ENCODE assay signal across 1 cellular context in genomic region chr9:134601764-134602163, GRCh38.
TF ChIP-seq lines count a peak whose summit lies in the region.

No MANE protein-coding gene starts in this region.

TF ChIP-seq in A549, 52 proteins besides CTCF, POLR2A, EP300 and RAD21 (continued from another document):
- TF ChIP-seq TP53 (CRISPR knock-in tag; IDR thresholded peaks at IDR 0.05) (no peak), FOSL2 (IDR thresholded peaks at IDR 0.05) (no peak), FOSL2 (CRISPR knock-in tag; IDR thresholded peaks at IDR 0.05) (no peak), CHD4 (IDR thresholded peaks at IDR 0.05; ENCODE audit: borderline replicate concordance) (no peak), HOXB5 (CRISPR knock-in tag; IDR thresholded peaks at IDR 0.05) (no peak), CHD2 (IDR thresholded peaks at IDR 0.05; ENCODE audit: low read length, partially characterized antibody) (no peak), HOXA7 (CRISPR knock-in tag; IDR thresholded peaks at IDR 0.05) (no peak), ELK1 (IDR thresholded peaks at IDR 0.05; ENCODE audit: low read depth, low read length) (no peak), ZFP36 (IDR thresholded peaks at IDR 0.05; ENCODE audit: borderline replicate concordance, partially characterized antibody) (no peak), BHLHE40 (IDR thresholded peaks at IDR 0.05; ENCODE audit: low read depth, low read length) (no peak), EHMT2 (IDR thresholded peaks at IDR 0.05; ENCODE audit: low read depth) (no peak), KDM5A (IDR thresholded peaks at IDR 0.05) (no peak), FOXS1 (CRISPR knock-in tag; IDR thresholded peaks at IDR 0.05) (no peak), MAFK (IDR thresholded peaks at IDR 0.05; ENCODE audit: partially characterized antibody) (no peak), GATA3 (IDR thresholded peaks at IDR 0.05; ENCODE audit: borderline replicate concordance) (no peak), CBX8 (IDR thresholded peaks at IDR 0.05) (no peak)
- TF ChIP-seq, protein P1, sequence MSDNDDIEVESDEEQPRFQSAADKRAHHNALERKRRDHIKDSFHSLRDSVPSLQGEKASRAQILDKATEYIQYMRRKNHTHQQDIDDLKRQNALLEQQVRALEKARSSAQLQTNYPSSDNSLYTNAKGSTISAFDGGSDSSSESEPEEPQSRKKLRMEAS (IDR thresholded peaks at IDR 0.05): no peak
